In the genomic region with DNA sequence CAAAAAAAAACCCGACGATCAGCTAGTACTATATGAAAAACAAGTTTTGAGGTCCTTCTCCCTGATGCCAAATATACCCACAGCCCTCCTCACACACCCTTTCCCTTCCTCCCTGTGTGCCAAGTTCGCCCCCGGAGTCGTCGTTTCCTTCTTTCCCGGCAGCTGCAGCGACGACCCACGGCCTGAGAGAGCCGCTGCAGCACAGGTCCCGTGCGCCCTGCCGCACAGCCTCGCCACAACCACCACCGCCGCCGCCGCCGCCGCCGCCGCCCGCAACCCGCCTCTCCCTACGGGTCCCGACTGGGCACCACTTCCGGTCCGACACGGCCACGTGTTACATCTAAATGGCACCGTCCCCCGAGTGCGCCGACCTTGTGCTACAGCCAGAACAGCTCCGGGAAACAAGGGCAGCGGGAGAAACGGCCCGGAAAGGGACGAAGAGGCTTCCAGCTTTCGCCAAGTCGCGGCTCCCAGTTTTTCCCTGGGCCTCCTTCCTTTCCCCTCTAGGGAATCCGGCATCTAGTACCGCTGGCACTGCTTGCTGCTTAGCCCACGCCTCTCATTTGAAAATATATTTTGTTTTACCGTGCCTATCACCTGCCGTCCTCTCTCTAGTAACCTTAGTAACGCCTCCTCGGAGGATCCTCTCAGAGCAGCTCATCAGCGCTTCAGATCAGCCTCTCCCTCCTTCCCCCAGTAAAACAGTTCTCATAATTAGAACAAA, we compare ENCODE assay signal across 1 cellular context.
TF ChIP-seq lines count a peak whose summit lies in the region.

A gene with protein sequence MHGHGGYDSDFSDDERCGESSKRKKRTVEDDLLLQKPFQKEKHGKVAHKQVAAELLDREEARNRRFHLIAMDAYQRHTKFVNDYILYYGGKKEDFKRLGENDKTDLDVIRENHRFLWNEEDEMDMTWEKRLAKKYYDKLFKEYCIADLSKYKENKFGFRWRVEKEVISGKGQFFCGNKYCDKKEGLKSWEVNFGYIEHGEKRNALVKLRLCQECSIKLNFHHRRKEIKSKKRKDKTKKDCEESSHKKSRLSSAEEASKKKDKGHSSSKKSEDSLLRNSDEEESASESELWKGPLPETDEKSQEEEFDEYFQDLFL (minus strand): TSS at position 315 of the 724 bp plus-strand sequence. CDS start 2,486 bp downstream, outside the sequence.

TF ChIP-seq in K562, 482 proteins besides CTCF, POLR2A, EP300 and RAD21 (continued from another document and continues in another):
- TF ChIP-seq, protein P1, sequence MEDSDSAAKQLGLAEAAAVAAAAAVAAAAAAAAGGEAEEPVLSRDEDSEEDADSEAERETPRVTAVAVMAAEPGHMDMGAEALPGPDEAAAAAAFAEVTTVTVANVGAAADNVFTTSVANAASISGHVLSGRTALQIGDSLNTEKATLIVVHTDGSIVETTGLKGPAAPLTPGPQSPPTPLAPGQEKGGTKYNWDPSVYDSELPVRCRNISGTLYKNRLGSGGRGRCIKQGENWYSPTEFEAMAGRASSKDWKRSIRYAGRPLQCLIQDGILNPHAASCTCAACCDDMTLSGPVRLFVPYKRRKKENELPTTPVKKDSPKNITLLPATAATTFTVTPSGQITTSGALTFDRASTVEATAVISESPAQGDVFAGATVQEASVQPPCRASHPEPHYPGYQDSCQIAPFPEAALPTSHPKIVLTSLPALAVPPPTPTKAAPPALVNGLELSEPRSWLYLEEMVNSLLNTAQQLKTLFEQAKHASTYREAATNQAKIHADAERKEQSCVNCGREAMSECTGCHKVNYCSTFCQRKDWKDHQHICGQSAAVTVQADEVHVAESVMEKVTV (CRISPR knock-in tag; IDR thresholded peaks at IDR 0.05), result no peak
- peak; percentile 47 to 63; a peak in 1 of 4 replicates for TF ChIP-seq TBL1XR1 (IDR thresholded peaks at IDR 0.05; ENCODE audit: low read length in 2 of 2)
- TF ChIP-seq ZNF232 (CRISPR knock-in tag; IDR thresholded peaks at IDR 0.05), result no peak
- TF ChIP-seq NBN (IDR thresholded peaks at IDR 0.05; ENCODE audit: low read depth), result peak; percentile 58; the same call in 1 of the 2 replicates
- peak; percentile 32; the same call in 1 of the 2 replicates for TF ChIP-seq FOXM1 (IDR thresholded peaks at IDR 0.05; ENCODE audit: low read depth)
- TF ChIP-seq FOXM1 (CRISPR knock-in tag; IDR thresholded peaks at IDR 0.05; ENCODE audit: low read depth), result no peak
- TF ChIP-seq, protein P2, sequence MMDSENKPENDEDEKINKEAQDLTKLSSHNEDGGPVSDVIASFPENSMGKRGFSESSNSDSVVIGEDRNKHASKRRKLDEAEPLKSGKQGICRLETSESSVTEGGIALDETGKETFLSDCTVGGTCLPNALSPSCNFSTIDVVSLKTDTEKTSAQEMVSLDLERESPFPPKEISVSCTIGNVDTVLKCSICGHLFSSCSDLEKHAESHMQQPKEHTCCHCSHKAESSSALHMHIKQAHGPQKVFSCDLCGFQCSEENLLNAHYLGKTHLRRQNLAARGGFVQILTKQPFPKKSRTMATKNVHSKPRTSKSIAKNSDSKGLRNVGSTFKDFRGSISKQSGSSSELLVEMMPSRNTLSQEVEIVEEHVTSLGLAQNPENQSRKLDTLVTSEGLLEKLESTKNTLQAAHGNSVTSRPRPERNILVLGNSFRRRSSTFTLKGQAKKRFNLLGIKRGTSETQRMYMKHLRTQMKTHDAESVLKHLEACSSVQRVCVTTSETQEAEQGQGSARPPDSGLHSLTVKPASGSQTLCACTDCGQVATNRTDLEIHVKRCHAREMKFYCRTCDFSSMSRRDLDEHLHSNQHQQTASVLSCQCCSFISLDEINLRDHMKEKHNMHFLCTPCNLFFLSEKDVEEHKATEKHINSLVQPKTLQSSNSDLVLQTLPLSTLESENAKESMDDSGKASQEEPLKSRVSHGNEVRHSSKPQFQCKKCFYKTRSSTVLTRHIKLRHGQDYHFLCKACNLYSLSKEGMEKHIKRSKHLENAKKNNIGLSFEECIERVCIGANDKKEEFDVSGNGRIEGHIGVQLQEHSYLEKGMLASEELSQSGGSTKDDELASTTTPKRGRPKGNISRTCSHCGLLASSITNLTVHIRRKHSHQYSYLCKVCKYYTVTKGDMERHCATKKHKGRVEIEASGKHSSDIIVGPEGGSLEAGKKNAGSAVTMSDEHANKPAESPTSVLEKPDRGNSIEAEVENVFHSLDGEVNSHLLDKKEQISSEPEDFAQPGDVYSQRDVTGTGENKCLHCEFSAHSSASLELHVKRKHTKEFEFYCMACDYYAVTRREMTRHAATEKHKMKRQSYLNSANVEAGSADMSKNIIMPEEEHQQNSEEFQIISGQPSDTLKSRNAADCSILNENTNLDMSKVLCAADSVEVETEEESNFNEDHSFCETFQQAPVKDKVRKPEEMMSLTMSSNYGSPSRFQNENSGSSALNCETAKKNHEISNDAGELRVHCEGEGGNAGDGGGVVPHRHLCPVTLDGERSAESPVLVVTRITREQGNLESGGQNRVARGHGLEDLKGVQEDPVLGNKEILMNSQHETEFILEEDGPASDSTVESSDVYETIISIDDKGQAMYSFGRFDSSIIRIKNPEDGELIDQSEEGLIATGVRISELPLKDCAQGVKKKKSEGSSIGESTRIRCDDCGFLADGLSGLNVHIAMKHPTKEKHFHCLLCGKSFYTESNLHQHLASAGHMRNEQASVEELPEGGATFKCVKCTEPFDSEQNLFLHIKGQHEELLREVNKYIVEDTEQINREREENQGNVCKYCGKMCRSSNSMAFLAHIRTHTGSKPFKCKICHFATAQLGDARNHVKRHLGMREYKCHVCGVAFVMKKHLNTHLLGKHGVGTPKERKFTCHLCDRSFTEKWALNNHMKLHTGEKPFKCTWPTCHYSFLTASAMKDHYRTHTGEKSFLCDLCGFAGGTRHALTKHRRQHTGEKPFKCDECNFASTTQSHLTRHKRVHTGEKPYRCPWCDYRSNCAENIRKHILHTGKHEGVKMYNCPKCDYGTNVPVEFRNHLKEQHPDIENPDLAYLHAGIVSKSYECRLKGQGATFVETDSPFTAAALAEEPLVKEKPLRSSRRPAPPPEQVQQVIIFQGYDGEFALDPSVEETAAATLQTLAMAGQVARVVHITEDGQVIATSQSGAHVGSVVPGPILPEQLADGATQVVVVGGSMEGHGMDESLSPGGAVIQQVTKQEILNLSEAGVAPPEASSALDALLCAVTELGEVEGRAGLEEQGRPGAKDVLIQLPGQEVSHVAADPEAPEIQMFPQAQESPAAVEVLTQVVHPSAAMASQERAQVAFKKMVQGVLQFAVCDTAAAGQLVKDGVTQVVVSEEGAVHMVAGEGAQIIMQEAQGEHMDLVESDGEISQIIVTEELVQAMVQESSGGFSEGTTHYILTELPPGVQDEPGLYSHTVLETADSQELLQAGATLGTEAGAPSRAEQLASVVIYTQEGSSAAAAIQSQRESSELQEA (IDR thresholded peaks at IDR 0.05; ENCODE audit: low read depth), result peak; percentile 94
- TF ChIP-seq, protein P3, sequence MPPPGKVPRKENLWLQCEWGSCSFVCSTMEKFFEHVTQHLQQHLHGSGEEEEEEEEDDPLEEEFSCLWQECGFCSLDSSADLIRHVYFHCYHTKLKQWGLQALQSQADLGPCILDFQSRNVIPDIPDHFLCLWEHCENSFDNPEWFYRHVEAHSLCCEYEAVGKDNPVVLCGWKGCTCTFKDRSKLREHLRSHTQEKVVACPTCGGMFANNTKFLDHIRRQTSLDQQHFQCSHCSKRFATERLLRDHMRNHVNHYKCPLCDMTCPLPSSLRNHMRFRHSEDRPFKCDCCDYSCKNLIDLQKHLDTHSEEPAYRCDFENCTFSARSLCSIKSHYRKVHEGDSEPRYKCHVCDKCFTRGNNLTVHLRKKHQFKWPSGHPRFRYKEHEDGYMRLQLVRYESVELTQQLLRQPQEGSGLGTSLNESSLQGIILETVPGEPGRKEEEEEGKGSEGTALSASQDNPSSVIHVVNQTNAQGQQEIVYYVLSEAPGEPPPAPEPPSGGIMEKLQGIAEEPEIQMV (tag; conservative IDR thresholded peaks at IDR 0.05; ENCODE audit: low read depth), result no peak
- TF ChIP-seq, protein P4, sequence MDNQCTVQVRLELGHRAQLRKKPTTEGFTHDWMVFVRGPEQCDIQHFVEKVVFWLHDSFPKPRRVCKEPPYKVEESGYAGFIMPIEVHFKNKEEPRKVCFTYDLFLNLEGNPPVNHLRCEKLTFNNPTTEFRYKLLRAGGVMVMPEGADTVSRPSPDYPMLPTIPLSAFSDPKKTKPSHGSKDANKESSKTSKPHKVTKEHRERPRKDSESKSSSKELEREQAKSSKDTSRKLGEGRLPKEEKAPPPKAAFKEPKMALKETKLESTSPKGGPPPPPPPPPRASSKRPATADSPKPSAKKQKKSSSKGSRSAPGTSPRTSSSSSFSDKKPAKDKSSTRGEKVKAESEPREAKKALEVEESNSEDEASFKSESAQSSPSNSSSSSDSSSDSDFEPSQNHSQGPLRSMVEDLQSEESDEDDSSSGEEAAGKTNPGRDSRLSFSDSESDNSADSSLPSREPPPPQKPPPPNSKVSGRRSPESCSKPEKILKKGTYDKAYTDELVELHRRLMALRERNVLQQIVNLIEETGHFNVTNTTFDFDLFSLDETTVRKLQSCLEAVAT (IDR thresholded peaks at IDR 0.05), result 0 out of 4 replicates have a peak, but pooled peaks of 1 of the 2 experiments have one; percentile 43
- peak in 1 of 2 experiments; percentile 74; a peak in 2 of 4 replicates for TF ChIP-seq FOXK2 (conservative IDR thresholded peaks at IDR 0.05 in 1 of 2, IDR thresholded peaks at IDR 0.05 in 1 of 2; ENCODE audit: low read depth in 2 of 2)
- TF ChIP-seq ZFP36 (IDR thresholded peaks at IDR 0.05; ENCODE audit: low read depth, low read length, partially characterized antibody), result peak; percentile 26
- TF ChIP-seq HDGF (IDR thresholded peaks at IDR 0.05), result no peak
- 0 out of 2 replicates have a peak, but pooled peaks have one; percentile 49 for TF ChIP-seq SREBF1 (IDR thresholded peaks at IDR 0.05; ENCODE audit: borderline replicate concordance, low read depth, low read length)
- TF ChIP-seq, protein P5, sequence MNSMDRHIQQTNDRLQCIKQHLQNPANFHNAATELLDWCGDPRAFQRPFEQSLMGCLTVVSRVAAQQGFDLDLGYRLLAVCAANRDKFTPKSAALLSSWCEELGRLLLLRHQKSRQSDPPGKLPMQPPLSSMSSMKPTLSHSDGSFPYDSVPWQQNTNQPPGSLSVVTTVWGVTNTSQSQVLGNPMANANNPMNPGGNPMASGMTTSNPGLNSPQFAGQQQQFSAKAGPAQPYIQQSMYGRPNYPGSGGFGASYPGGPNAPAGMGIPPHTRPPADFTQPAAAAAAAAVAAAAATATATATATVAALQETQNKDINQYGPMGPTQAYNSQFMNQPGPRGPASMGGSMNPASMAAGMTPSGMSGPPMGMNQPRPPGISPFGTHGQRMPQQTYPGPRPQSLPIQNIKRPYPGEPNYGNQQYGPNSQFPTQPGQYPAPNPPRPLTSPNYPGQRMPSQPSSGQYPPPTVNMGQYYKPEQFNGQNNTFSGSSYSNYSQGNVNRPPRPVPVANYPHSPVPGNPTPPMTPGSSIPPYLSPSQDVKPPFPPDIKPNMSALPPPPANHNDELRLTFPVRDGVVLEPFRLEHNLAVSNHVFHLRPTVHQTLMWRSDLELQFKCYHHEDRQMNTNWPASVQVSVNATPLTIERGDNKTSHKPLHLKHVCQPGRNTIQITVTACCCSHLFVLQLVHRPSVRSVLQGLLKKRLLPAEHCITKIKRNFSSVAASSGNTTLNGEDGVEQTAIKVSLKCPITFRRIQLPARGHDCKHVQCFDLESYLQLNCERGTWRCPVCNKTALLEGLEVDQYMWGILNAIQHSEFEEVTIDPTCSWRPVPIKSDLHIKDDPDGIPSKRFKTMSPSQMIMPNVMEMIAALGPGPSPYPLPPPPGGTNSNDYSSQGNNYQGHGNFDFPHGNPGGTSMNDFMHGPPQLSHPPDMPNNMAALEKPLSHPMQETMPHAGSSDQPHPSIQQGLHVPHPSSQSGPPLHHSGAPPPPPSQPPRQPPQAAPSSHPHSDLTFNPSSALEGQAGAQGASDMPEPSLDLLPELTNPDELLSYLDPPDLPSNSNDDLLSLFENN (IDR thresholded peaks at IDR 0.05; ENCODE audit: low read depth in 2 of 2, low read length in 2 of 2), result peak in 1 of 2 experiments; percentile 70; a peak in 1 of 4 replicates
- TF ChIP-seq ZKSCAN1 (IDR thresholded peaks at IDR 0.05; ENCODE audit: low read depth, low read length), result 0 out of 2 replicates have a peak, but pooled peaks have one; percentile 25
- 0 out of 2 replicates have a peak, but pooled peaks have one; percentile 24 for TF ChIP-seq JUN (IDR thresholded peaks at IDR 0.05; ENCODE audit: borderline replicate concordance, low read depth, low read length)
- no peak for TF ChIP-seq JUN (CRISPR knock-in tag; IDR thresholded peaks at IDR 0.05; ENCODE audit: borderline replicate concordance)
- TF ChIP-seq, protein P6, sequence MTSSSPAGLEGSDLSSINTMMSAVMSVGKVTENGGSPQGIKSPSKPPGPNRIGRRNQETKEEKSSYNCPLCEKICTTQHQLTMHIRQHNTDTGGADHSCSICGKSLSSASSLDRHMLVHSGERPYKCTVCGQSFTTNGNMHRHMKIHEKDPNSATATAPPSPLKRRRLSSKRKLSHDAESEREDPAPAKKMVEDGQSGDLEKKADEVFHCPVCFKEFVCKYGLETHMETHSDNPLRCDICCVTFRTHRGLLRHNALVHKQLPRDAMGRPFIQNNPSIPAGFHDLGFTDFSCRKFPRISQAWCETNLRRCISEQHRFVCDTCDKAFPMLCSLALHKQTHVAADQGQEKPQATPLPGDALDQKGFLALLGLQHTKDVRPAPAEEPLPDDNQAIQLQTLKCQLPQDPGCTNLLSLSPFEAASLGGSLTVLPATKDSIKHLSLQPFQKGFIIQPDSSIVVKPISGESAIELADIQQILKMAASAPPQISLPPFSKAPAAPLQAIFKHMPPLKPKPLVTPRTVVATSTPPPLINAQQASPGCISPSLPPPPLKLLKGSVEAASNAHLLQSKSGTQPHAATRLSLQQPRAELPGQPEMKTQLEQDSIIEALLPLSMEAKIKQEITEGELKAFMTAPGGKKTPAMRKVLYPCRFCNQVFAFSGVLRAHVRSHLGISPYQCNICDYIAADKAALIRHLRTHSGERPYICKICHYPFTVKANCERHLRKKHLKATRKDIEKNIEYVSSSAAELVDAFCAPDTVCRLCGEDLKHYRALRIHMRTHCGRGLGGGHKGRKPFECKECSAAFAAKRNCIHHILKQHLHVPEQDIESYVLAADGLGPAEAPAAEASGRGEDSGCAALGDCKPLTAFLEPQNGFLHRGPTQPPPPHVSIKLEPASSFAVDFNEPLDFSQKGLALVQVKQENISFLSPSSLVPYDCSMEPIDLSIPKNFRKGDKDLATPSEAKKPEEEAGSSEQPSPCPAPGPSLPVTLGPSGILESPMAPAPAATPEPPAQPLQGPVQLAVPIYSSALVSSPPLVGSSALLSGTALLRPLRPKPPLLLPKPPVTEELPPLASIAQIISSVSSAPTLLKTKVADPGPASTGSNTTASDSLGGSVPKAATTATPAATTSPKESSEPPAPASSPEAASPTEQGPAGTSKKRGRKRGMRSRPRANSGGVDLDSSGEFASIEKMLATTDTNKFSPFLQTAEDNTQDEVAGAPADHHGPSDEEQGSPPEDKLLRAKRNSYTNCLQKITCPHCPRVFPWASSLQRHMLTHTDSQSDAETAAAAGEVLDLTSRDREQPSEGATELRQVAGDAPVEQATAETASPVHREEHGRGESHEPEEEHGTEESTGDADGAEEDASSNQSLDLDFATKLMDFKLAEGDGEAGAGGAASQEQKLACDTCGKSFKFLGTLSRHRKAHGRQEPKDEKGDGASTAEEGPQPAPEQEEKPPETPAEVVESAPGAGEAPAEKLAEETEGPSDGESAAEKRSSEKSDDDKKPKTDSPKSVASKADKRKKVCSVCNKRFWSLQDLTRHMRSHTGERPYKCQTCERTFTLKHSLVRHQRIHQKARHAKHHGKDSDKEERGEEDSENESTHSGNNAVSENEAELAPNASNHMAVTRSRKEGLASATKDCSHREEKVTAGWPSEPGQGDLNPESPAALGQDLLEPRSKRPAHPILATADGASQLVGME (CRISPR knock-in tag; IDR thresholded peaks at IDR 0.05), result peak; percentile 96
- TF ChIP-seq SP1 (CRISPR knock-in tag; IDR thresholded peaks at IDR 0.05), result peak; percentile 72
- TF ChIP-seq LEF1 (IDR thresholded peaks at IDR 0.05), result no peak
- no peak for TF ChIP-seq ZFP30 (CRISPR knock-in tag; IDR thresholded peaks at IDR 0.05; ENCODE audit: borderline replicate concordance)
- TF ChIP-seq ZNF644 (tag; IDR thresholded peaks at IDR 0.05; ENCODE audit: low read depth), result 0 out of 2 replicates have a peak, but pooled peaks have one; percentile 57
- TF ChIP-seq KDM1A (IDR thresholded peaks at IDR 0.05), result peak in 1 of 2 experiments; percentile 31; a peak in 1 of 4 replicates
- TF ChIP-seq RBM39 (optimal IDR thresholded peaks at IDR 0.05; ENCODE audit: low read depth, low read length), result no peak
- no peak for TF ChIP-seq ZNF764 (CRISPR knock-in tag; IDR thresholded peaks at IDR 0.05; ENCODE audit: low read depth)
